In the genomic region with DNA sequence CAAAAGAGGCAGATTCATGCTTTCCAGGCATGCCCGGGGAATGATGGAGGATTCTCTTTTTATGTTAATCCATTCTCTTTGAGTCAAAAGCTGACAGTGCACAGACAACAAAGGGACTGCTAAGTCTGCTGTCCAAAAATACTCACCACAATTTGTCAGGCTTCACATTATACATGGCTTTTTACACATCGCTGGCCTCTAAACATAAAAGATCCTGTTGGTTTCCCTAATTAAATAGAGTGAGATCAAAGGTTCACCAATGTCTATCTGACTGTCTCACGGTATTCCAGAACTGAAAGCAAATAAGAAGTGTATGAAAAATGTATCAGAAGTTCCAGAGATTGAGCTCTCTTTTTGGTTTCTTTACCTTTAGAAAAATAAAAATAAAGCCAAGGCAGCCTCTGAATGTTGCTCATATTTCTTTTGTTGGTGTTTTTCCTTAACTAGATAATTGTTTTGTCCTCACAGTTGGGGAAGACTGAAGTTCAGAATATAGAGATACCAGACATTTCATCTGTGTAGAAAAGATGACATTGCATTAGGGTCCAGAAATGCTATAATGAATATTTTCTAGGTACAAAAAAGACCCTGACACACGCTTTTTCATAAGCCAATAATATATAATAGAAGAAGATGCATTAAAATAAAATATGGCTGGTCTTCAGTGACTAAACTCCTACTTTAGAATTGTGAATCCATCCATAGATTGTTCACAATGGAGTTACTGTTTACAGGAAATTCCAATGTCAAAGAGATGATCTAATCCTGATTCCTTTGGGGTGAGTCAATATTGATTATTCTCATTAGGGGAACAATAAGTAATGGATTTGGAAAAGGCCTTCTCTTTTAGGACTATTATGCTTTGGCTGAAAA, we compare ENCODE assay signal across 13 cellular contexts.
DNase-seq lines count a peak whose midpoint lies in the region; ATAC-seq and TF ChIP-seq lines count a peak whose summit lies in the region.
"Had no signal": no experiment of that assay in that cellular context is flagged by ENCODE, and none has a peak within 500 bp of the region (broad histone marks: within the 10 kb centered on the region; RNA-seq: fewer than 3 reads in every experiment).

No MANE protein-coding gene starts in this region.

- H3K27ac Mint-ChIP-seq in endodermal cell = peak overlapping the region; percentile 48
- H3K27ac Mint-ChIP-seq: activated CD4-positive, alpha-beta T cell treated with anti-CD3 and anti-CD28 coated beads, Interleukin-2, amount 10 ng/mL, durations not matched to agents 7 days and 5 days; activated naive CD4-positive, alpha-beta T cell treated with anti-CD3 and anti-CD28 coated beads for 36 hours; type B pancreatic cell had no signal

- H3K23ac ChIP-seq in mesendoderm (ENCODE audit: low read length) = no peak overlapping the region

- H2BK15ac ChIP-seq in mesendoderm (replicated peaks; ENCODE audit: low read depth) = no peak overlapping the region

- H3K9ac ChIP-seq in endodermal cell (ENCODE audit: extremely low read depth, low read length, poor library complexity, severe bottlenecking) (no peak overlapping the region), mesendoderm (ENCODE audit: low read length) (no peak overlapping the region)

- ATAC-seq in HG02623 (IDR thresholded peaks at IDR 0.05; ENCODE audit: unreplicated experiment) (no peak), GM18511 (IDR thresholded peaks at IDR 0.05; ENCODE audit: unreplicated experiment) (no peak), left cardiac atrium (no peak)

- H2BK5ac ChIP-seq in mesendoderm (ENCODE audit: low read length) = no peak overlapping the region

- H4K5ac ChIP-seq in mesendoderm (ENCODE audit: low read length) = no peak overlapping the region

- H3K4me1 ChIP-seq in endodermal cell (ENCODE audit: control insufficient read depth, insufficient read depth, low read length) = peaks cover 4% of the 10 kb centered on the region
- H3K4me1 ChIP-seq in mesendoderm (ENCODE audit: control insufficient read depth, low read depth, low read length) = no peaks in the 10 kb centered on the region

- H3K36me3 ChIP-seq in endodermal cell (ENCODE audit: control insufficient read depth, insufficient read depth, low read length) (no peaks in the 10 kb centered on the region), mesendoderm (ENCODE audit: control insufficient read depth, insufficient read depth, low read length) (no peaks in the 10 kb centered on the region)

- no peak overlapping the region for H3K4me3 Mint-ChIP-seq in endodermal cell
- H3K4me3 Mint-ChIP-seq: activated CD4-positive, alpha-beta T cell treated with anti-CD3 and anti-CD28 coated beads, Interleukin-2, amount 10 ng/mL, durations not matched to agents 7 days and 5 days; activated naive CD4-positive, alpha-beta T cell treated with anti-CD3 and anti-CD28 coated beads for 36 hours; type B pancreatic cell had no signal

- no peaks in the 10 kb centered on the region for H3K27me3 Mint-ChIP-seq in endodermal cell (ENCODE audit: insufficient read depth)
- H3K27me3 Mint-ChIP-seq: activated CD4-positive, alpha-beta T cell treated with anti-CD3 and anti-CD28 coated beads, Interleukin-2, amount 10 ng/mL, durations not matched to agents 7 days and 5 days; type B pancreatic cell had no signal

- 46 to 85% methylated on average over 2 to 3 of the region's 4 CpGs for WGBS in endodermal cell (ENCODE audit: insufficient coverage in 1 of 2, insufficient read length in 1 of 2), 2 experiments
- WGBS in mesendoderm (ENCODE audit: extremely low coverage, insufficient coverage, low lambda C conversion rate) = no CpG with 5 or more reads among the region's 4 CpGs

- no peak overlapping the region for H3K56ac ChIP-seq in mesendoderm (ENCODE audit: low read length)

- H3K27me3 ChIP-seq in endodermal cell (ENCODE audit: control insufficient read depth, insufficient read depth, low read length, poor library complexity, severe bottlenecking) (no peaks in the 10 kb centered on the region), mesendoderm (ENCODE audit: insufficient read depth, low read length, poor library complexity) (no peaks in the 10 kb centered on the region)

- H4K8ac ChIP-seq in mesendoderm (ENCODE audit: low read depth, low read length) = no peak overlapping the region

- no peak overlapping the region for H3K4me3 ChIP-seq in endodermal cell (ENCODE audit: low read length)
- H3K4me3 ChIP-seq in mesendoderm (ENCODE audit: low read length) = no peak overlapping the region

- TF ChIP-seq CTCF in endodermal cell (conservative IDR thresholded peaks at IDR 0.05) = no peak

- H3K79me1 ChIP-seq in mesendoderm (ENCODE audit: low read length) = no peaks in the 10 kb centered on the region

- H3K18ac ChIP-seq in mesendoderm (ENCODE audit: low read length) = no peak overlapping the region

- H3K9me3 Mint-ChIP-seq in endodermal cell = no peaks in the 10 kb centered on the region
- H3K9me3 Mint-ChIP-seq: activated naive CD4-positive, alpha-beta T cell treated with anti-CD3 and anti-CD28 coated beads for 36 hours; type B pancreatic cell had no signal

- H3K79me2 ChIP-seq in mesendoderm (ENCODE audit: control insufficient read depth, insufficient read depth, low read length) = no peaks in the 10 kb centered on the region

- H2BK120ac ChIP-seq in mesendoderm (ENCODE audit: low read depth, low read length) = no peak overlapping the region

- no peak overlapping the region for H3K4me2 ChIP-seq in mesendoderm (ENCODE audit: low read length)

- peak overlapping the region; percentile 90 for H3K27ac ChIP-seq in endodermal cell (ENCODE audit: low read depth, low read length)
- no peak overlapping the region for H3K27ac ChIP-seq in mesendoderm (ENCODE audit: low read depth, low read length)

- H3K9me3 ChIP-seq in endodermal cell (ENCODE audit: control insufficient read depth, low read length) = no peaks in the 10 kb centered on the region

- H2AK5ac ChIP-seq in mesendoderm (ENCODE audit: low read length) = no peak overlapping the region

- H3K36me3 Mint-ChIP-seq in endodermal cell (ENCODE audit: low read depth) = no peaks in the 10 kb centered on the region
- H3K36me3 Mint-ChIP-seq: type B pancreatic cell had no signal

- DNase-seq in DMS53 (lab: John Stamatoyannopoulos, UW) (peak; percentile 73), NCI-H748 treated with DMSO at 0.1 percent for 48 hours (lab: John Stamatoyannopoulos, UW) (peak; percentile 91), endodermal cell (no peak), mesendoderm (peak; percentile 73), AG20443 (ENCODE audit: low spot score) (no peak), left cardiac atrium (no peak)
- DNase-seq: activated CD4-positive, alpha-beta T cell treated with anti-CD3 and anti-CD28 coated beads, Interleukin-2, amount 10 ng/mL, durations not matched to agents 7 days and 5 days; activated naive CD4-positive, alpha-beta T cell treated with anti-CD3 and anti-CD28 coated beads for 36 hours; H7; NCI-H510A treated with DMSO at 0.1 percent for 48 hours had no signal

- intact Hi-C loops in left cardiac atrium (cut with DNase I) = no loop called here

- H3K4me1 Mint-ChIP-seq in endodermal cell = peaks cover 27% of the 10 kb centered on the region
- H3K4me1 Mint-ChIP-seq: activated CD4-positive, alpha-beta T cell treated with anti-CD3 and anti-CD28 coated beads, Interleukin-2, amount 10 ng/mL, durations not matched to agents 7 days and 5 days had no signal

- H3K4ac ChIP-seq in mesendoderm (ENCODE audit: low read depth, low read length) = no peak overlapping the region

Comparison
In these comparisons a context has a peak if more than half of its experiments do, and no peak if none do; other contexts are left out.
1. DNase-seq: peak in DMS53 (single experiment), NCI-H748 treated with DMSO at 0.1 percent for 48 hours (single experiment) and mesendoderm (single experiment); none in endodermal cell (single experiment), AG20443 (single experiment) and left cardiac atrium (single experiment).